Comparison of ENCODE assay signal across 28 cellular contexts in the genomic region with DNA sequence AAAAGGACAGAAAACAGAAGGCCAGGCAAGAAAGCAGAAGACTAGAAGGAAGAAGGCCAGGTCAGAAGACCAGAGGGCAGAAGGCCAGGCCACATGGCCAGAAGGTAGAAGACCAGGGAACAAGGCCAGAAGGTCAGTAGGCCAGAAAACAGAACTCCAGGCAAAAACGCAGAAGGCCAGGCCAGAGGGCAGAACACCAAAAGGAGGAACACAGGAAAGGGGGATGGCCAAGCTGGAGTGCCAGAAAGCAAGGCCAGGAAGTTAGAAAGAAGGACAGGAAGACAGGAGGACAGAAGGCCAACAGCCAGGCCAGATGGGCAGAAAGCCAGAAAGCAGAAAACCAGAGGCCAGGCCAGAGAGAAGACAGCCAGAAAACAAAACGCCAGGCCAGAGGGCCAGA.
"Had no signal": no experiment of that assay in that cellular context is flagged by ENCODE, and none has a peak within 500 bp of the region (broad histone marks: within the 10 kb centered on the region; RNA-seq: fewer than 3 reads in every experiment).

No MANE protein-coding gene starts in this region.

- H3K4me3 Mint-ChIP-seq: activated CD4-positive, alpha-beta memory T cell treated with anti-CD3 and anti-CD28 coated beads for 36 hours; activated CD4-positive, alpha-beta T cell treated with anti-CD3 and anti-CD28 coated beads, Interleukin-2, amount 10 ng/mL, durations not matched to agents 24 days and 14 days; activated naive CD8-positive, alpha-beta T cell treated with anti-CD3 and anti-CD28 coated beads, Interleukin-2, amount 50 U/mL, for 24 hours; activated T-cell treated with anti-CD3 and anti-CD28 coated beads, Interleukin-2, amount 50 U/mL, for 4 hours; T-helper 2 cell treated with Interferon-gamma antibody and Interleukin-4, amounts not matched to agents 5 μg/mL and 100 μg/mL, for 36 hours had no signal

- H3K4me1 Mint-ChIP-seq: activated CD4-positive, alpha-beta T cell treated with anti-CD3 and anti-CD28 coated beads, Interleukin-2, amount 10 ng/mL, durations not matched to agents 24 days and 14 days; activated naive CD8-positive, alpha-beta T cell treated with anti-CD3 and anti-CD28 coated beads, Interleukin-2, amount 50 U/mL, for 24 hours had no signal

- H3K9me3 ChIP-seq: body of pancreas, SJCRH30 had no signal

- H3K27me3 Mint-ChIP-seq: activated CD4-positive, alpha-beta memory T cell treated with anti-CD3 and anti-CD28 coated beads for 36 hours; activated CD4-positive, alpha-beta T cell treated with anti-CD3 and anti-CD28 coated beads, Interleukin-2, amount 10 ng/mL, durations not matched to agents 24 days and 14 days; activated naive CD8-positive, alpha-beta T cell treated with anti-CD3 and anti-CD28 coated beads, Interleukin-2, amount 50 U/mL, for 24 hours had no signal

- H3K27ac ChIP-seq: ascending aorta, Peyer's patch, RWPE1, SJCRH30 had no signal

- H3K9me3 Mint-ChIP-seq: activated CD4-positive, alpha-beta memory T cell treated with anti-CD3 and anti-CD28 coated beads for 36 hours; activated naive CD8-positive, alpha-beta T cell treated with anti-CD3 and anti-CD28 coated beads, Interleukin-2, amount 50 U/mL, for 24 hours had no signal

- DNase-seq: activated CD4-positive, alpha-beta memory T cell treated with anti-CD3 and anti-CD28 coated beads for 36 hours; activated CD4-positive, alpha-beta T cell treated with anti-CD3 and anti-CD28 coated beads, Interleukin-2, amount 10 ng/mL, durations not matched to agents 24 days and 14 days; activated CD8-positive, alpha-beta memory T cell treated with anti-CD3 and anti-CD28 coated beads for 24 hours; activated effector memory CD4-positive, alpha-beta T cell treated with anti-CD3 and anti-CD28 coated beads, Interleukin-2, amount 50 U/mL, for 16 hours; activated naive CD4-positive, alpha-beta T cell treated with Interleukin-2 at 50 U/mL for 16 hours; activated naive CD8-positive, alpha-beta T cell treated with anti-CD3 and anti-CD28 coated beads, Interleukin-2, amount 50 U/mL, for 24 hours; activated T-cell treated with anti-CD3 and anti-CD28 coated beads, Interleukin-2, amount 50 U/mL, for 4 hours; amniotic stem cell; central memory CD4-positive, alpha-beta T cell; NCI-H1092 treated with DMSO at 0.1 percent for 48 hours; NCI-H1417 treated with DMSO at 0.1 percent for 48 hours; NCI-H1694; NCI-H2029; NCI-H2107; NCI-H345; NCI-H510A treated with DMSO at 0.1 percent for 48 hours; Peyer's patch; Right ventricle myocardium superior; SJCRH30; SW 1271 had no signal

- ATAC-seq: activated CD4-positive, CD25-positive, alpha-beta regulatory T cell treated with anti-CD3 and anti-CD28 coated beads, Interleukin-2, amount 50 U/mL, for 24 hours; activated naive CD4-positive, alpha-beta T cell treated with anti-CD3 and anti-CD28 coated beads, Interleukin-2, amount 50 U/mL, for 72 hours; activated naive CD8-positive, alpha-beta T cell treated with anti-CD3 and anti-CD28 coated beads, Interleukin-2, amount 50 U/mL, for 24 hours; activated T-cell treated with anti-CD3 and anti-CD28 coated beads, Interleukin-2, amount 50 U/mL, for 4 hours; body of pancreas; SK-N-SH treated with all-trans-retinoic acid at 6 μM for 48 hours had no signal

- H3K27ac Mint-ChIP-seq: activated CD4-positive, alpha-beta memory T cell treated with anti-CD3 and anti-CD28 coated beads for 36 hours; activated CD4-positive, alpha-beta T cell treated with anti-CD3 and anti-CD28 coated beads, Interleukin-2, amount 10 ng/mL, durations not matched to agents 24 days and 14 days; activated naive CD8-positive, alpha-beta T cell treated with anti-CD3 and anti-CD28 coated beads, Interleukin-2, amount 50 U/mL, for 24 hours; T-helper 2 cell treated with Interferon-gamma antibody and Interleukin-4, amounts not matched to agents 5 μg/mL and 100 μg/mL, for 36 hours had no signal

- H3K36me3 ChIP-seq: ascending aorta, Peyer's patch, SJCRH30 had no signal

- H3K4me1 ChIP-seq: ascending aorta, Peyer's patch, SJCRH30 had no signal

- H3K36me3 Mint-ChIP-seq: activated CD4-positive, alpha-beta memory T cell treated with anti-CD3 and anti-CD28 coated beads for 36 hours had no signal

- FAIRE-seq: bronchial epithelial cell had no signal

- H3K27me3 ChIP-seq: ascending aorta, body of pancreas, Peyer's patch, SJCRH30 had no signal

- H3K4me3 ChIP-seq: ascending aorta, body of pancreas, Peyer's patch, SJCRH30 had no signal
